22 cellular contexts compared by ENCODE assay signal in the genomic region with DNA sequence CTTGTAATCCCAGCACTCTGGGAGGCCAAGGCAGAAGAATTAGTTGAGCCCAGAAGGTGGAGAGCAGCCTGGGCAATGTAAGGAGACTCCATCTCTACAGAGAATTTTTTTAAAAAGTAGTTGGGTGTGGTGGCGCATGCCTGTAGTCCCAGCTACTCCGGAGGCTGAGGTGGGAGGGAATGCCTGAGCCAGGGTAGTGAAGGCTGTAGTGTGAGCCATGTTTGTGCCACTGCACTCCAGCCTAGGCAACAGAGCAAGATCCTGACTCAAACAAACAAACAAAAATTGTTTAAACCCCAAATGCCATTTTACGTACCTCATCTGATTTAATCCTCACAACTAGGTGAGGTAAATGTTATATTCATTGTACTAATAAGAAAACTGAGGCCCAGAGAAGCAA. TPM values are rescaled to one million over a fixed set of nuclear protein-coding genes. Genes with fewer than 3 reads are reported as not detected.
DNase-seq lines count a peak whose midpoint lies in the region; ATAC-seq and TF ChIP-seq lines count a peak whose summit lies in the region.
"Had no signal": no experiment of that assay in that cellular context is flagged by ENCODE, and none has a peak within 500 bp of the region (broad histone marks: within the 10 kb centered on the region; RNA-seq: fewer than 3 reads in every experiment).

No MANE protein-coding gene starts in this region.

- 100% methylated on average over 2 to 3 of the region's 3 CpGs for WGBS in endodermal cell (ENCODE audit: insufficient coverage in 1 of 2, insufficient read length in 1 of 2), 2 experiments

- peaks cover 13 to 14% of the 10 kb centered on the region in 2 donors for H3K36me3 Mint-ChIP-seq in activated T-cell treated with anti-CD3 and anti-CD28 coated beads, Interleukin-2, amount 50 U/mL, for 72 hours (ENCODE audit: insufficient read depth in 2 of 2)
- peaks cover 15% of the 10 kb centered on the region for H3K36me3 Mint-ChIP-seq in activated T-cell treated with anti-CD3 and anti-CD28 coated beads, Interleukin-2, amount 50 U/mL, for 4 hours (ENCODE audit: insufficient read depth)
- H3K36me3 Mint-ChIP-seq in T-cell = peaks cover 31% of the 10 kb centered on the region
- H3K36me3 Mint-ChIP-seq in endodermal cell (ENCODE audit: low read depth) = peaks cover 4% of the 10 kb centered on the region
- H3K36me3 Mint-ChIP-seq in stimulated activated memory B cell treated with anti-CD40 and anti-IgM and Interleukin-4, amounts not matched to agents 10 μg/mL and 1 μg/mL and 100 μg/mL, for 72 hours = peaks cover 6% of the 10 kb centered on the region

- H3K9ac ChIP-seq in endodermal cell (ENCODE audit: extremely low read depth, low read length, poor library complexity, severe bottlenecking) = no peak overlapping the region

- no peak overlapping the region for H3K27ac ChIP-seq in endodermal cell (ENCODE audit: low read depth, low read length)
- H3K27ac ChIP-seq: vagina had no signal

- CTCF ChIA-PET in T-cell (lab: Charles Lee) = interaction anchor here in 1 of 2 donors (4.2 to 5.0 kb wide), 2 partner anchors 11 to 15 kb away, joined by 34 to 43 read pairs; no protein-coding TSS in a partner anchor

- POLR2A ChIA-PET in T-cell (lab: Charles Lee) = interaction anchor here in 1 of 2 donors (0.5 kb wide), 1 partner anchor 15 kb away, joined by 4 read pairs; no protein-coding TSS in a partner anchor

- DNase-seq in activated T-cell treated with anti-CD3 and anti-CD28 coated beads, Interleukin-2, amount 50 U/mL, for 72 hours = no peak
- DNase-seq in activated T-cell treated with anti-CD3 and anti-CD28 coated beads, Interleukin-2, amount 50 U/mL, for 4 hours = no peak
- no peak for DNase-seq in T-cell
- no peak for DNase-seq in endodermal cell
- DNase-seq in GM19240 (ENCODE audit: insufficient read length, low spot score) = no peak
- no peak for DNase-seq in NCI-H187 (lab: John Stamatoyannopoulos, UW)
- DNase-seq: ACHN; amygdala; caudate nucleus; hypothalamus; islet precursor cell; NCI-H1436 treated with DMSO at 0.1 percent for 48 hours; NCI-H2171; NCI-H69; pancreas; right cardiac atrium; stimulated activated CD8-positive, alpha-beta memory T cell treated with anti-CD3 and anti-CD28 coated beads, Interleukin-4, amount 100 ng/mL, for 48 hours had no signal

- peak overlapping the region; percentile 33 to 46 for H3K4me3 Mint-ChIP-seq in activated T-cell treated with anti-CD3 and anti-CD28 coated beads, Interleukin-2, amount 50 U/mL, for 72 hours
- H3K4me3 Mint-ChIP-seq in activated T-cell treated with anti-CD3 and anti-CD28 coated beads, Interleukin-2, amount 50 U/mL, for 4 hours = no peak overlapping the region
- H3K4me3 Mint-ChIP-seq in T-cell (peak overlapping the region in 1 of 3 donors; percentile 13), endodermal cell (no peak overlapping the region)
- H3K4me3 Mint-ChIP-seq in stimulated activated memory B cell treated with anti-CD40 and anti-IgM and Interleukin-4, amounts not matched to agents 10 μg/mL and 1 μg/mL and 100 μg/mL, for 72 hours = no peak overlapping the region
- H3K4me3 Mint-ChIP-seq: CD14-positive monocyte had no signal

- ATAC-seq in activated T-cell treated with anti-CD3 and anti-CD28 coated beads, Interleukin-2, amount 50 U/mL, for 72 hours (replicated peaks in 1 of 2) = no peak
- no peak for ATAC-seq in activated T-cell treated with anti-CD3 and anti-CD28 coated beads, Interleukin-2, amount 50 U/mL, for 4 hours
- no peak for ATAC-seq in T-cell (replicated peaks in 1 of 4)
- ATAC-seq in stimulated activated memory B cell treated with anti-CD40 and anti-IgM and Interleukin-4, amounts not matched to agents 10 μg/mL and 1 μg/mL and 100 μg/mL, for 72 hours = no peak
- no peak for ATAC-seq in GM21526 (IDR thresholded peaks at IDR 0.05; ENCODE audit: low FRiP score, unreplicated experiment)
- ATAC-seq: pancreas, right cardiac atrium had no signal

- no peaks in the 10 kb centered on the region for H3K27me3 ChIP-seq in endodermal cell (ENCODE audit: control insufficient read depth, insufficient read depth, low read length, poor library complexity, severe bottlenecking)
- H3K27me3 ChIP-seq: pancreas, vagina had no signal

- no peaks in the 10 kb centered on the region for H3K27me3 Mint-ChIP-seq in activated T-cell treated with anti-CD3 and anti-CD28 coated beads, Interleukin-2, amount 50 U/mL, for 72 hours (ENCODE audit: low read depth)
- H3K27me3 Mint-ChIP-seq in activated T-cell treated with anti-CD3 and anti-CD28 coated beads, Interleukin-2, amount 50 U/mL, for 4 hours (ENCODE audit: low read depth) = no peaks in the 10 kb centered on the region
- H3K27me3 Mint-ChIP-seq in T-cell = no peaks in the 10 kb centered on the region
- H3K27me3 Mint-ChIP-seq in endodermal cell (ENCODE audit: insufficient read depth) = no peaks in the 10 kb centered on the region
- no peaks in the 10 kb centered on the region for H3K27me3 Mint-ChIP-seq in stimulated activated memory B cell treated with anti-CD40 and anti-IgM and Interleukin-4, amounts not matched to agents 10 μg/mL and 1 μg/mL and 100 μg/mL, for 72 hours

- no peaks in the 10 kb centered on the region for H3K9me3 ChIP-seq in endodermal cell (ENCODE audit: control insufficient read depth, low read length)
- H3K9me3 ChIP-seq: pancreas, vagina had no signal

- H3K4me1 Mint-ChIP-seq in activated T-cell treated with anti-CD3 and anti-CD28 coated beads, Interleukin-2, amount 50 U/mL, for 72 hours (ENCODE audit: low read depth) = peaks cover 99% of the 10 kb centered on the region
- peaks cover 93% of the 10 kb centered on the region for H3K4me1 Mint-ChIP-seq in activated T-cell treated with anti-CD3 and anti-CD28 coated beads, Interleukin-2, amount 50 U/mL, for 4 hours (ENCODE audit: low read depth)
- H3K4me1 Mint-ChIP-seq in T-cell = peaks cover 95 to 97% (median 96%) of the 10 kb centered on the region in 3 donors
- peaks cover 14% of the 10 kb centered on the region for H3K4me1 Mint-ChIP-seq in endodermal cell
- peaks cover 74% of the 10 kb centered on the region for H3K4me1 Mint-ChIP-seq in stimulated activated memory B cell treated with anti-CD40 and anti-IgM and Interleukin-4, amounts not matched to agents 10 μg/mL and 1 μg/mL and 100 μg/mL, for 72 hours

- H3K4me1 ChIP-seq in endodermal cell (ENCODE audit: control insufficient read depth, insufficient read depth, low read length) = peaks cover 14% of the 10 kb centered on the region

- TF ChIP-seq CTCF in endodermal cell (conservative IDR thresholded peaks at IDR 0.05) = no peak

- no peaks in the 10 kb centered on the region for H3K36me3 ChIP-seq in endodermal cell (ENCODE audit: control insufficient read depth, insufficient read depth, low read length)
- H3K36me3 ChIP-seq: pancreas, vagina had no signal

- peak overlapping the region; percentile 77 for H3K27ac Mint-ChIP-seq in activated T-cell treated with anti-CD3 and anti-CD28 coated beads, Interleukin-2, amount 50 U/mL, for 72 hours
- H3K27ac Mint-ChIP-seq in T-cell (peak overlapping the region; percentile 95 to 96), endodermal cell (peak overlapping the region; percentile 65)
- H3K27ac Mint-ChIP-seq in stimulated activated memory B cell treated with anti-CD40 and anti-IgM and Interleukin-4, amounts not matched to agents 10 μg/mL and 1 μg/mL and 100 μg/mL, for 72 hours = peak overlapping the region; percentile 99

- no peaks in the 10 kb centered on the region for H3K9me3 Mint-ChIP-seq in activated T-cell treated with anti-CD3 and anti-CD28 coated beads, Interleukin-2, amount 50 U/mL, for 72 hours
- H3K9me3 Mint-ChIP-seq in activated T-cell treated with anti-CD3 and anti-CD28 coated beads, Interleukin-2, amount 50 U/mL, for 4 hours = no peaks in the 10 kb centered on the region
- H3K9me3 Mint-ChIP-seq in T-cell = no peaks in the 10 kb centered on the region
- no peaks in the 10 kb centered on the region for H3K9me3 Mint-ChIP-seq in endodermal cell
- H3K9me3 Mint-ChIP-seq in stimulated activated memory B cell treated with anti-CD40 and anti-IgM and Interleukin-4, amounts not matched to agents 10 μg/mL and 1 μg/mL and 100 μg/mL, for 72 hours = no peaks in the 10 kb centered on the region
- H3K9me3 Mint-ChIP-seq: CD14-positive monocyte had no signal

- H3K4me3 ChIP-seq in endodermal cell (ENCODE audit: low read length) = no peak overlapping the region
- H3K4me3 ChIP-seq: lung, pancreas, vagina had no signal

RNA-seq across cellular contexts. Expression of a gene that starts 38.2 kb away (rescaled TPM):
- 100 to 1,000 TPM; 101 to 106 TPM for total RNA-seq in activated T-cell treated with anti-CD3 and anti-CD28 coated beads, Interleukin-2, amount 50 U/mL, for 72 hours
- total RNA-seq in activated T-cell treated with anti-CD3 and anti-CD28 coated beads, Interleukin-2, amount 50 U/mL, for 4 hours = 10 to 100 TPM; 55.5 to 66.6 (median 60.6) TPM
- 100 to 1,000 TPM in 1 of 5 donors, 10 to 100 TPM in 4; 78.9 to 107 (median 88.8) TPM for total RNA-seq in T-cell
- 10 to 100 TPM; 22.9 to 31.8 TPM for total RNA-seq in endodermal cell
- polyA plus RNA-seq in endodermal cell (2013, experiment 1 of 2) = 22.0 TPM
- polyA plus RNA-seq in endodermal cell (2013, experiment 2 of 2) = 24.4 TPM

Comparison
In these comparisons a context has a peak if more than half of its experiments do, and no peak if none do; other contexts are left out.
1. H3K4me3 Mint-ChIP-seq: peak in activated T-cell treated with anti-CD3 and anti-CD28 coated beads, Interleukin-2, amount 50 U/mL, for 72 hours (2 of 2); none in activated T-cell treated with anti-CD3 and anti-CD28 coated beads, Interleukin-2, amount 50 U/mL, for 4 hours (single experiment), endodermal cell (single experiment) and stimulated activated memory B cell treated with anti-CD40 and anti-IgM and Interleukin-4, amounts not matched to agents 10 μg/mL and 1 μg/mL and 100 μg/mL, for 72 hours (single experiment).
2. Peak in every context shown above with its lines, with median percentiles within 50 percentile points of each other: H3K27ac Mint-ChIP-seq.